In genomic region chr12:57881035-57881973, GRCh38 we compare ENCODE assay signal across 17 cellular contexts. TPM values are rescaled to one million over a fixed set of nuclear protein-coding genes. Genes with fewer than 3 reads are reported as not detected.
A peak's percentile ranks its signal among the peaks of the same experiment; 100 is the strongest.
DNase-seq lines count a peak whose midpoint lies in the region; ATAC-seq, FAIRE-seq and TF ChIP-seq lines count a peak whose summit lies in the region.
"Had no signal": no experiment of that assay in that cellular context is flagged by ENCODE, and none has a peak within 500 bp of the region (broad histone marks: within the 10 kb centered on the region; RNA-seq: fewer than 3 reads in every experiment).

No MANE protein-coding gene starts in this region.

- TF ChIP-seq CTCF in SK-N-SH (IDR thresholded peaks at IDR 0.05) = no peak
- TF ChIP-seq CTCF in fibroblast of villous mesenchyme (IDR thresholded peaks at IDR 0.05; ENCODE audit: insufficient read depth, low read depth, low read length) = no peak
- no peak for TF ChIP-seq CTCF in pancreas (IDR thresholded peaks at IDR 0.05)
- no peak for TF ChIP-seq CTCF in GM10266 (IDR thresholded peaks at IDR 0.05; ENCODE audit: control insufficient read depth, insufficient read depth, low read depth, missing control alignments)

- H3K4me2 ChIP-seq in SK-N-SH = 0 out of 2 replicates have a peak overlapping the region, but pooled peaks have one; percentile 38
- H3K4me2 ChIP-seq: GM23338 had no signal

- ATAC-seq in pancreas (peak in 3 of 4 donors; percentile 31 to 51 (median 37)), GM21529 (IDR thresholded peaks at IDR 0.05; ENCODE audit: unreplicated experiment) (no peak)
- ATAC-seq: activated naive CD4-positive, alpha-beta T cell treated with anti-CD3 and anti-CD28 coated beads, Interleukin-2, amount 50 U/mL, for 72 hours; GM23338; right lobe of liver; stimulated activated naive B cell treated with anti-CD40 and anti-IgM and Interleukin-4, amounts not matched to agents 10 μg/mL and 1 μg/mL and 100 μg/mL, for 72 hours had no signal

- DNase-seq in ELR (ENCODE audit: low read depth) (peak; percentile 82), SK-N-SH (no peak), fibroblast of villous mesenchyme (ENCODE audit: low read depth) (peak; percentile 60), pancreas (no peak), GM10266 (ENCODE audit: extremely low spot score) (no peak), NOMO-1 (lab: John Stamatoyannopoulos, UW; ENCODE audit: unreplicated experiment in 2 of 2) (no peak), COLO668 (lab: John Stamatoyannopoulos, UW; ENCODE audit: unreplicated experiment) (no peak)
- DNase-seq: activated CD4-positive, CD25-positive, alpha-beta regulatory T cell; activated CD8-positive, alpha-beta memory T cell treated with anti-CD3 and anti-CD28 coated beads, Interleukin-2, amount 50 U/mL, for 4 hours; NCI-H1105 treated with DMSO at 0.1 percent for 48 hours; NCI-H2227 treated with DMSO at 0.1 percent for 48 hours; nephron progenitor cell; right lobe of liver; stimulated activated naive B cell treated with anti-CD40 and anti-IgM and Interleukin-4, amounts not matched to agents 10 μg/mL and 1 μg/mL and 100 μg/mL, for 72 hours had no signal

- TF ChIP-seq EP300 in SK-N-SH (IDR thresholded peaks at IDR 0.05; ENCODE audit: borderline replicate concordance in 1 of 2, low read depth in 1 of 2, low read length in 1 of 2) = peak in 1 of 2 experiments; percentile 21; a peak in 1 of 4 replicates

- POLR2A ChIA-PET in SK-N-SH (lab: Yijun Ruan, JAX) = no interaction called here

- CTCF ChIA-PET in SK-N-SH (lab: Yijun Ruan, JAX) = interaction anchor here (0.7 to 1.1 kb wide), 4 partner anchors 13 to 953 kb away, joined by 3 read pairs; no protein-coding TSS in a partner anchor

- H2AFZ ChIP-seq in SK-N-SH (ENCODE audit: low read depth) = no peak overlapping the region
- H2AFZ ChIP-seq: GM23338 had no signal

- H3K9me3 ChIP-seq in SK-N-SH (0 out of 2 replicates have a peak, but pooled peaks cover 4% of the 10 kb centered on the region), pancreas (no peaks in the 10 kb centered on the region)
- H3K9me3 ChIP-seq: right lobe of liver had no signal

- no peaks in the 10 kb centered on the region for H4K20me1 ChIP-seq in SK-N-SH (ENCODE audit: insufficient read depth)

- H3K36me3 ChIP-seq in SK-N-SH (replicated peaks in 1 of 2; ENCODE audit: control insufficient read depth in 1 of 2, insufficient read depth in 2 of 2, low read length in 1 of 2) (no peaks in the 10 kb centered on the region), pancreas (no peaks in the 10 kb centered on the region)
- H3K36me3 ChIP-seq: right lobe of liver had no signal

- 69% methylated on average over 9 of the region's 9 CpGs for WGBS in SK-N-SH (ENCODE audit: low lambda C conversion rate)
- 89 to 95% methylated on average over 9 of the region's 9 CpGs for WGBS in pancreas, 2 donors

- H3K27ac ChIP-seq in SK-N-SH (ENCODE audit: low read depth in 2 of 2, low read length in 1 of 2) (peak overlapping the region; percentile 64 to 66), pancreas (no peak overlapping the region)
- H3K27ac ChIP-seq: right lobe of liver had no signal

- H3K4me3 ChIP-seq in SK-N-SH (ENCODE audit: low read depth in 2 of 2, low read length in 1 of 2) = no peak overlapping the region
- H3K4me3 ChIP-seq in fibroblast of villous mesenchyme (ENCODE audit: low read depth, low read length) = no peak overlapping the region
- no peak overlapping the region for H3K4me3 ChIP-seq in pancreas
- H3K4me3 ChIP-seq: GM23338, right lobe of liver had no signal

- peaks cover 10% of the 10 kb centered on the region for H3F3A ChIP-seq in SK-N-SH (replicated peaks; ENCODE audit: insufficient read depth)

- no peak for TF ChIP-seq RAD21 in SK-N-SH (IDR thresholded peaks at IDR 0.05; ENCODE audit: low read length)

- H3K27me3 ChIP-seq in SK-N-SH (ENCODE audit: insufficient read depth) (no peaks in the 10 kb centered on the region), pancreas (no peaks in the 10 kb centered on the region)
- H3K27me3 ChIP-seq: right lobe of liver had no signal

- peaks cover under 1 to 6% of the 10 kb centered on the region in 2 experiments; a peak in 2 of 4 replicates for H3K4me1 ChIP-seq in SK-N-SH (ENCODE audit: control insufficient read depth in 1 of 2, insufficient read depth in 2 of 2, low read depth in 1 of 2, low read length in 1 of 2)
- no peaks in the 10 kb centered on the region for H3K4me1 ChIP-seq in pancreas
- H3K4me1 ChIP-seq: right lobe of liver had no signal

- H3K9ac ChIP-seq in SK-N-SH = no peak overlapping the region

- H3K9me2 ChIP-seq in SK-N-SH = no peaks in the 10 kb centered on the region

- FAIRE-seq in pancreas (lab: Jason Lieb, UNC) = no peak

- intact Hi-C loops in pancreas (cut with DNase I) = no loop called here

- H3K79me2 ChIP-seq in SK-N-SH (ENCODE audit: insufficient read depth) = no peaks in the 10 kb centered on the region

TF ChIP-seq in SK-N-SH, 30 proteins besides CTCF, POLR2A, EP300 and RAD21 (continues in another document):
- peak; percentile 42; the same call in 1 of the 2 replicates for TF ChIP-seq TCF12 (IDR thresholded peaks at IDR 0.05)
- no peak for TF ChIP-seq SIN3A (IDR thresholded peaks at IDR 0.05; ENCODE audit: borderline replicate concordance, low read depth, low read length)
- peak; percentile 74 for TF ChIP-seq JUND (IDR thresholded peaks at IDR 0.05)
- no peak for TF ChIP-seq POLR2AphosphoS5 (IDR thresholded peaks at IDR 0.05; ENCODE audit: low read depth, low read length)
- no peak for TF ChIP-seq TAF1 (IDR thresholded peaks at IDR 0.05; ENCODE audit: borderline replicate concordance, low read depth, low read length)
- TF ChIP-seq FOSL2 (IDR thresholded peaks at IDR 0.05; ENCODE audit: borderline replicate concordance, low read depth) = peak; percentile 75
- 0 out of 2 replicates have a peak, but pooled peaks have one; percentile 21 for TF ChIP-seq TEAD4 (IDR thresholded peaks at IDR 0.05; ENCODE audit: borderline replicate concordance, insufficient read depth)
- TF ChIP-seq EZH2phosphoT487 (IDR thresholded peaks at IDR 0.05; ENCODE audit: borderline replicate concordance, low read depth) = no peak
- TF ChIP-seq NFIC (IDR thresholded peaks at IDR 0.05; ENCODE audit: borderline replicate concordance) = 0 out of 2 replicates have a peak, but pooled peaks have one; percentile 21
- TF ChIP-seq GABPA (IDR thresholded peaks at IDR 0.05; ENCODE audit: low read depth) = no peak
- no peak for TF ChIP-seq MAX (IDR thresholded peaks at IDR 0.05; ENCODE audit: low read depth)
- TF ChIP-seq MXI1 (IDR thresholded peaks at IDR 0.05; ENCODE audit: low read depth, low read length) = no peak
- no peak for TF ChIP-seq ELF1 (IDR thresholded peaks at IDR 0.05)
- no peak for TF ChIP-seq ZBTB33 (IDR thresholded peaks at IDR 0.05; ENCODE audit: borderline replicate concordance, low read depth)
- no peak for TF ChIP-seq YY1 (IDR thresholded peaks at IDR 0.05; ENCODE audit: low read depth)
- no peak for TF ChIP-seq REST (IDR thresholded peaks at IDR 0.05; ENCODE audit: low read depth, low read length)
- no peak for TF ChIP-seq NRF1 (IDR thresholded peaks at IDR 0.05; ENCODE audit: low read depth, low read length)
- TF ChIP-seq SMC3 (IDR thresholded peaks at IDR 0.05; ENCODE audit: low read depth, low read length) = no peak

RNA-seq across cellular contexts. Expression of gene CTDSP2, which starts 34.8 kb away (rescaled TPM):
- polyA plus RNA-seq in SK-N-SH (2012; rRNA removed) (117 and 119 TPM in 2 replicates), pancreas (10 to 100 TPM; 38.7 to 48.6 TPM)
- 87.3 and 102 TPM in 2 replicates for polyA plus RNA-seq in SK-N-SH (2012; cell fraction: cytosol; rRNA removed)
- 145 and 147 TPM in 2 replicates for polyA plus RNA-seq in SK-N-SH (2012; cell fraction: nucleus; rRNA removed)
- total RNA-seq in fibroblast of villous mesenchyme (64.8 and 76.0 TPM in 2 replicates), pancreas (100 to 1,000 TPM in 2 of 6 donors, 10 to 100 TPM in 4; 88.8 to 165 (median 94.5) TPM)

Comparison
In these comparisons a context has a peak if more than half of its experiments do, and no peak if none do; other contexts are left out.
1. DNase-seq: peak in ELR (single experiment) and fibroblast of villous mesenchyme (single experiment); none in SK-N-SH (single experiment), pancreas (0 of 6), GM10266 (single experiment), NOMO-1 (0 of 2) and COLO668 (single experiment).
2. H3K27ac ChIP-seq: peak in SK-N-SH (2 of 2); none in pancreas (0 of 4).